Comparison of ENCODE assay signal across 17 cellular contexts in genomic region chr2:40127890-40128548, GRCh38.
DNase-seq lines count a peak whose midpoint lies in the region; ATAC-seq and TF ChIP-seq lines count a peak whose summit lies in the region.
"Had no signal": no experiment of that assay in that cellular context is flagged by ENCODE, and none has a peak within 500 bp of the region (broad histone marks: within the 10 kb centered on the region; RNA-seq: fewer than 3 reads in every experiment).

No MANE protein-coding gene starts in this region.

- H3K27me3 ChIP-seq in right cardiac atrium (ENCODE audit: control insufficient read depth, insufficient read depth) (no peaks in the 10 kb centered on the region), lung (ENCODE audit: control insufficient read depth, insufficient read depth) (no peaks in the 10 kb centered on the region), uterus (no peaks in the 10 kb centered on the region)
- H3K27me3 ChIP-seq: thyroid gland had no signal

- H3K27ac ChIP-seq in right cardiac atrium (ENCODE audit: low read length) (peak overlapping the region; percentile 13), angular gyrus (ENCODE audit: low read depth, low read length) (peak overlapping the region; percentile 12), lung (ENCODE audit: low read depth in 1 of 2, low read length in 1 of 2) (peak overlapping the region; percentile 22 to 61), uterus (peak overlapping the region; percentile 21 to 75)
- H3K27ac ChIP-seq: parathyroid adenoma, thyroid gland had no signal

- 67% methylated on average over 5 of the region's 5 CpGs for WGBS in right cardiac atrium
- WGBS in lung, 2 donors = 81 to 92% methylated on average over 5 of the region's 5 CpGs

- H3K4me3 ChIP-seq in right cardiac atrium (ENCODE audit: low read length) = no peak overlapping the region
- no peak overlapping the region for H3K4me3 ChIP-seq in lung
- no peak overlapping the region for H3K4me3 ChIP-seq in uterus
- H3K4me3 ChIP-seq: thyroid gland had no signal

- H3K36me3 ChIP-seq in lung (ENCODE audit: control insufficient read depth in 2 of 2, insufficient read depth in 2 of 2, low read length in 2 of 2) = no peaks in the 10 kb centered on the region
- H3K36me3 ChIP-seq in uterus = no peaks in the 10 kb centered on the region
- H3K36me3 ChIP-seq: thyroid gland had no signal

- no peak for TF ChIP-seq CTCF in lung (IDR thresholded peaks at IDR 0.05; ENCODE audit: control extremely low read depth, extremely low read depth)
- TF ChIP-seq CTCF in uterus (IDR thresholded peaks at IDR 0.05) = no peak

- no peak for TF ChIP-seq POLR2A in uterus (IDR thresholded peaks at IDR 0.05)

- intact Hi-C loops in right cardiac atrium (cut with DNase I) (no loop called here), Right ventricle myocardium inferior (cut with DNase I) (loop anchor here (10.0 kb wide), 1 partner anchor 317 kb away; no protein-coding TSS in a partner anchor), uterus (cut with DNase I; ENCODE audit: low total_unique reads) (no loop called here), left colon (cut with DNase I, micrococcal nuclease) (no loop called here)

- no peak for ATAC-seq in right cardiac atrium
- no peak for ATAC-seq in Right ventricle myocardium inferior
- no peak for ATAC-seq in lung (ENCODE audit: insufficient read depth, low FRiP score)
- no peak for ATAC-seq in left colon

- H3K4me1 ChIP-seq in right cardiac atrium (ENCODE audit: control insufficient read depth, insufficient read depth, low read length) = peaks cover 12% of the 10 kb centered on the region
- peaks cover 0 to 16% of the 10 kb centered on the region in 2 donors for H3K4me1 ChIP-seq in lung (ENCODE audit: control insufficient read depth in 2 of 2, insufficient read depth in 2 of 2, low read length in 2 of 2)
- H3K4me1 ChIP-seq in uterus = no peaks in the 10 kb centered on the region
- H3K4me1 ChIP-seq: parathyroid adenoma, thyroid gland had no signal

- DNase-seq in right cardiac atrium = peak in 1 of 3 donors; percentile 31
- no peak for DNase-seq in Right ventricle myocardium inferior (ENCODE audit: missing footprints)
- no peak for DNase-seq in lung (ENCODE audit: low spot score)
- no peak for DNase-seq in uterus
- no peak for DNase-seq in left colon
- no peak for DNase-seq in T-helper 1 cell
- DNase-seq in GM19238 (ENCODE audit: insufficient read length, low spot score) = no peak
- DNase-seq: ACHN; activated CD4-positive, alpha-beta T cell treated with anti-CD3 and anti-CD28 coated beads, Interleukin-2, amount 50 U/mL, for 4 hours; activated effector memory CD4-positive, alpha-beta T cell treated with Interleukin-2 at 50 U/mL for 16 hours; central memory CD4-positive, alpha-beta T cell; mammary epithelial cell; NCI-H1105 treated with DMSO at 0.1 percent for 48 hours; NCI-H510A treated with DMSO at 0.1 percent for 48 hours; thyroid gland had no signal

- no peaks in the 10 kb centered on the region for H3K9me3 ChIP-seq in right cardiac atrium (ENCODE audit: control insufficient read depth, low read length)
- no peaks in the 10 kb centered on the region for H3K9me3 ChIP-seq in lung (ENCODE audit: control insufficient read depth in 2 of 2, insufficient read depth in 1 of 2, low read length in 1 of 2)
- H3K9me3 ChIP-seq in uterus = no peaks in the 10 kb centered on the region
- H3K9me3 ChIP-seq: thyroid gland had no signal
